In the genomic region with DNA sequence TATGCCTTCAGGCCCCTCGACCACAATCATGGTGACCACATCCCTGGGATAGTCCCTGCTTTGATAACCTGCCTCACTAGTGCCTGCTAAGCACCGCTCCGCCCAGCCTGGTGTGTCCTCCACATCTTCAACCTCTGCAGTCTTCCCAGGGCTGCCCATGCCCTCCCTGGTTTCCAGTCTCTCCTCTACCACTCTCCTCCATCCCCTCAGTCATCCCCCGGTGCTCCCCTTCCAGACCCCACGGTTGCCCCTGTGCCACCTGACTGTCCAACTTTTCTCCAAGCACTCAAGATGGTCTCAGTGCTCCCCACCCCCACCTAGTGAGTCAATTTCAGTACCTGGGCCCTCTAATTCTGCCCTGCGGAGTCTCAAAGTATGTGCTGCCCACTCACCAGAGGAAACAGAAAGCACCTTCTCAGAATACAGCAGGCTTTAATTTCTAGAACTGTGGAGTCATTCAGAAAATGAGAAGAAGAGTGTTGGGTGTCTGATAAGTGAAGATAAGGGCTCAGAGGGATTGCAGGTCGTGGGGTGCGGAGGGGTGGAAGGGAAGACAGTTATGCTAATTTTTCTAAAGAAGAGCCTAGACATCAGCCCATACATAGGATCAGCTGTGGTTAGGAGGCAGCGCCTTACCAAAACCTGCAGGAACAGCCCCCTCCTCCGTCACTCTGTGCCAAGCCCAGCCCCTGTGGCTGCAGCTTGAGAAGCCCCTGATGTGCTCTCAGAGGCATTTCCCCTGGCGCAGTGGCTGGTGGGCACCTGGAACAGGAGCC, we compare ENCODE assay signal across 8 cellular contexts. TPM values are rescaled to one million over a fixed set of nuclear protein-coding genes. Genes with fewer than 3 reads are reported as not detected.
A peak's percentile ranks its signal among the peaks of the same experiment; 100 is the strongest.
DNase-seq lines count a peak whose midpoint lies in the region; ATAC-seq and TF ChIP-seq lines count a peak whose summit lies in the region.

No MANE protein-coding gene starts in this region.

- peaks cover 87% of the 10 kb centered on the region for H3K4me1 ChIP-seq in BLaER1

- H3K36me3 ChIP-seq in BLaER1, result no peaks in the 10 kb centered on the region

- peak overlapping the region; percentile 88 for H3K27ac ChIP-seq in BLaER1

- peaks cover 0 to 6% of the 10 kb centered on the region in 2 donors for H3K36me3 Mint-ChIP-seq in activated naive CD4-positive, alpha-beta T cell treated with anti-CD3 and anti-CD28 coated beads, Interleukin-2, amount 50 U/mL, for 72 hours

- H4K20me1 ChIP-seq in BLaER1, result no peaks in the 10 kb centered on the region

- no peaks in the 10 kb centered on the region for H3K9me3 Mint-ChIP-seq in activated naive CD4-positive, alpha-beta T cell treated with anti-CD3 and anti-CD28 coated beads, Interleukin-2, amount 50 U/mL, for 72 hours

- DNase-seq in GM20000 (ENCODE audit: low spot score) (peak; percentile 64), HUDEP-2 (lab: John Stamatoyannopoulos, UW; ENCODE audit: unreplicated experiment in 76 of 76) (peak in 75 of 76 experiments; percentile 52 to 96 (median 83)), NCI-H446 (lab: John Stamatoyannopoulos, UW) (no peak), iPS-NIHi7 (ENCODE audit: extremely low spot score) (no peak)
- DNase-seq in activated naive CD4-positive, alpha-beta T cell treated with anti-CD3 and anti-CD28 coated beads, Interleukin-2, amount 50 U/mL, for 72 hours (ENCODE audit: low spot score in 2 of 2), result peak; percentile 65 to 76
- peak; percentile 57 for DNase-seq in stimulated activated CD8-positive, alpha-beta memory T cell treated with anti-CD3 and anti-CD28 coated beads, Interleukin-4, amount 100 ng/mL, for 24 hours (ENCODE audit: low read depth)

- no peak for TF ChIP-seq CTCF in GM20000 (IDR thresholded peaks at IDR 0.05; ENCODE audit: extremely low read depth, missing control alignments)

- peak; percentile 75 to 76 for ATAC-seq in activated naive CD4-positive, alpha-beta T cell treated with anti-CD3 and anti-CD28 coated beads, Interleukin-2, amount 50 U/mL, for 72 hours
- ATAC-seq in GM19324 (IDR thresholded peaks at IDR 0.05; ENCODE audit: low FRiP score, unreplicated experiment), result no peak

- peak overlapping the region; percentile 71 for H3K9ac ChIP-seq in BLaER1

- peak overlapping the region; percentile 17; the same call in 1 of the 2 replicates for H3K4me3 ChIP-seq in BLaER1

- peak overlapping the region; percentile 90 for H3K4me2 ChIP-seq in BLaER1

- H3K27me3 ChIP-seq in BLaER1, result no peaks in the 10 kb centered on the region

- peak overlapping the region; percentile 98 to 99 for H3K27ac Mint-ChIP-seq in activated naive CD4-positive, alpha-beta T cell treated with anti-CD3 and anti-CD28 coated beads, Interleukin-2, amount 50 U/mL, for 72 hours

- H3K9me3 ChIP-seq in BLaER1, result no peaks in the 10 kb centered on the region

RNA-seq across cellular contexts. Expression of gene CAB39, which starts 53.6 kb away (rescaled TPM):
- total RNA-seq in activated naive CD4-positive, alpha-beta T cell treated with anti-CD3 and anti-CD28 coated beads, Interleukin-2, amount 50 U/mL, for 72 hours, result 100 to 1,000 TPM; 104 to 123 TPM

Comparison
In these comparisons a context has a peak if more than half of its experiments do, and no peak if none do; other contexts are left out.
1. DNase-seq: peak in GM20000 (single experiment), HUDEP-2 (75 of 76), activated naive CD4-positive, alpha-beta T cell treated with anti-CD3 and anti-CD28 coated beads, Interleukin-2, amount 50 U/mL, for 72 hours (2 of 2) and stimulated activated CD8-positive, alpha-beta memory T cell treated with anti-CD3 and anti-CD28 coated beads, Interleukin-4, amount 100 ng/mL, for 24 hours (single experiment); none in NCI-H446 (0 of 2) and iPS-NIHi7 (single experiment).